Comparison of ENCODE assay signal across 20 cellular contexts in genomic region chr20:35314460-35315198, GRCh38. TPM values are rescaled to one million over a fixed set of nuclear protein-coding genes. Genes with fewer than 3 reads are reported as not detected.
DNase-seq lines count a peak whose midpoint lies in the region; ATAC-seq, FAIRE-seq and TF ChIP-seq lines count a peak whose summit lies in the region.
"Had no signal": no experiment of that assay in that cellular context is flagged by ENCODE, and none has a peak within 500 bp of the region (broad histone marks: within the 10 kb centered on the region; RNA-seq: fewer than 3 reads in every experiment).

No MANE protein-coding gene starts in this region.

- no peak overlapping the region for H2AFZ ChIP-seq in hepatocyte

- no peak for ATAC-seq in A549
- no peak for ATAC-seq in HG03442 (IDR thresholded peaks at IDR 0.05; ENCODE audit: unreplicated experiment)
- ATAC-seq: Right ventricle myocardium inferior had no signal

- TF ChIP-seq CTCF in A549 (IDR thresholded peaks at IDR 0.05) (no peak), hepatocyte (IDR thresholded peaks at IDR 0.05; ENCODE audit: poor library complexity) (no peak)

- H3K36me3 Mint-ChIP-seq in activated CD4-positive, alpha-beta memory T cell treated with anti-CD3 and anti-CD28 coated beads for 36 hours = peaks cover 4% of the 10 kb centered on the region

- no peak overlapping the region for H3K4me3 Mint-ChIP-seq in activated CD4-positive, alpha-beta memory T cell treated with anti-CD3 and anti-CD28 coated beads for 36 hours

- no peaks in the 10 kb centered on the region for H3K27me3 ChIP-seq in hepatocyte
- H3K27me3 ChIP-seq: BE2C, vagina had no signal

- H3K4me3 ChIP-seq in A549 (no peak overlapping the region), hepatocyte (no peak overlapping the region)
- H3K4me3 ChIP-seq: vagina had no signal

- peaks cover 54% of the 10 kb centered on the region for H3K4me1 Mint-ChIP-seq in activated CD4-positive, alpha-beta memory T cell treated with anti-CD3 and anti-CD28 coated beads for 36 hours (ENCODE audit: low read depth)

- H3K4me1 ChIP-seq in A549 (peaks cover 74% of the 10 kb centered on the region), hepatocyte (ENCODE audit: insufficient read depth) (peaks cover 23% of the 10 kb centered on the region)
- H3K4me1 ChIP-seq: BE2C had no signal

- POLR2A ChIA-PET in A549 (lab: Yijun Ruan, JAX) = no interaction called here
- POLR2A ChIA-PET in activated CD4-positive, alpha-beta memory T cell treated with anti-CD3 and anti-CD28 coated beads for 36 hours (lab: Charles Lee) = no interaction called here

- no peaks in the 10 kb centered on the region for H4K20me1 ChIP-seq in hepatocyte (ENCODE audit: insufficient read depth, poor library complexity, severe bottlenecking)

- TF ChIP-seq POLR2A in A549 (IDR thresholded peaks at IDR 0.05; ENCODE audit: low read length) = no peak

- CTCF ChIA-PET in A549 (lab: Yijun Ruan, JAX) = interaction anchor here (1.5 to 3.6 kb wide), 2 partner anchors 10 to 15 kb away, joined by 4 to 33 read pairs; no protein-coding TSS in a partner anchor
- CTCF ChIA-PET in activated CD4-positive, alpha-beta memory T cell treated with anti-CD3 and anti-CD28 coated beads for 36 hours (lab: Charles Lee) = interaction anchor here (1.3 to 4.6 kb wide), 2 partner anchors 11 to 15 kb away, joined by 6 to 32 read pairs; no protein-coding TSS in a partner anchor

- H3K27ac ChIP-seq in A549 = peak overlapping the region; percentile 83 to 95; a peak in 5 of 6 replicates
- H3K27ac ChIP-seq in hepatocyte = peak overlapping the region; percentile 65
- H3K27ac ChIP-seq: vagina had no signal

- TF ChIP-seq RAD21 in A549 (conservative IDR thresholded peaks at IDR 0.05 in 1 of 2, IDR thresholded peaks at IDR 0.05 in 1 of 2) = no peak

- FAIRE-seq in A549 (lab: Jason Lieb, UNC) = no peak
- FAIRE-seq: GM19239, islet of Langerhans, TTC549 had no signal

- no peaks in the 10 kb centered on the region for H3K27me3 Mint-ChIP-seq in activated CD4-positive, alpha-beta memory T cell treated with anti-CD3 and anti-CD28 coated beads for 36 hours

- no peak for TF ChIP-seq EP300 in A549 (IDR thresholded peaks at IDR 0.05)

- no peaks in the 10 kb centered on the region for H3K9me2 ChIP-seq in hepatocyte (replicated peaks; ENCODE audit: insufficient read depth)

- no peaks in the 10 kb centered on the region for H3K9me3 ChIP-seq in A549
- H3K9me3 ChIP-seq in hepatocyte (ENCODE audit: low read depth) = no peaks in the 10 kb centered on the region
- H3K9me3 ChIP-seq: BE2C, vagina had no signal

- 85% methylated on average over 5 of the region's 5 CpGs for WGBS in A549 (ENCODE audit: missing lambda C conversion rate)
- WGBS in hepatocyte (ENCODE audit: low lambda C conversion rate, missing lambda C conversion rate) = 88% methylated on average over 5 of the region's 5 CpGs

- H3K79me2 ChIP-seq in hepatocyte = no peaks in the 10 kb centered on the region

- H3K9me3 Mint-ChIP-seq in activated CD4-positive, alpha-beta memory T cell treated with anti-CD3 and anti-CD28 coated beads for 36 hours = no peaks in the 10 kb centered on the region

- intact Hi-C loops in activated CD4-positive, alpha-beta memory T cell treated with anti-CD3 and anti-CD28 coated beads for 36 hours (cut with micrococcal nuclease) = no loop called here
- intact Hi-C loops in head of caudate nucleus (cut with DNase I) = no loop called here

- no peaks in the 10 kb centered on the region for H3K36me3 ChIP-seq in hepatocyte (replicated peaks; ENCODE audit: insufficient read depth, low read depth)
- H3K36me3 ChIP-seq: BE2C, vagina had no signal

- H3K4me2 ChIP-seq in A549 (no peak overlapping the region), hepatocyte (no peak overlapping the region)

- DNase-seq in A549 (ENCODE audit: low read depth in 1 of 2, low spot score in 1 of 2) (no peak), EH (ENCODE audit: low read depth) (peak; percentile 31), hepatocyte (ENCODE audit: low spot score) (no peak), amygdala (lab: John Stamatoyannopoulos, UW) (no peak), head of caudate nucleus (no peak)
- no peak for DNase-seq in activated CD4-positive, alpha-beta memory T cell treated with anti-CD3 and anti-CD28 coated beads for 36 hours
- DNase-seq in effector CD4-positive, alpha-beta T cell = no peak
- DNase-seq: activated CD8-positive, alpha-beta memory T cell treated with anti-CD3 and anti-CD28 coated beads, Interleukin-2, amount 50 U/mL, for 48 hours; BE2C; foreskin melanocyte; NCI-H748 treated with DMSO at 0.1 percent for 48 hours; stimulated activated CD8-positive, alpha-beta memory T cell treated with anti-CD3 and anti-CD28 coated beads, Interleukin-4, amount 100 ng/mL, for 48 hours had no signal

- peak overlapping the region; percentile 69 for H3K27ac Mint-ChIP-seq in activated CD4-positive, alpha-beta memory T cell treated with anti-CD3 and anti-CD28 coated beads for 36 hours

TF ChIP-seq in A549, 52 proteins besides CTCF, POLR2A, EP300 and RAD21:
- TF ChIP-seq TP53 (CRISPR knock-in tag; IDR thresholded peaks at IDR 0.05) (no peak), JUNB (IDR thresholded peaks at IDR 0.05) (no peak), NFE2L2 (conservative IDR thresholded peaks at IDR 0.05; ENCODE audit: low read length) (no peak), SREBF2 (IDR thresholded peaks at IDR 0.05) (no peak), TFCP2L1 (CRISPR knock-in tag; IDR thresholded peaks at IDR 0.05) (no peak), ZSCAN20 (CRISPR knock-in tag; IDR thresholded peaks at IDR 0.05) (no peak), BHLHE40 (IDR thresholded peaks at IDR 0.05; ENCODE audit: low read depth, low read length) (no peak), E2F6 (IDR thresholded peaks at IDR 0.05; ENCODE audit: borderline replicate concordance, low read depth) (no peak), HOXB13 (CRISPR knock-in tag; IDR thresholded peaks at IDR 0.05; ENCODE audit: low read depth) (no peak)
TF ChIP-seq in A549: peak in this region for 0.

RNA-seq across cellular contexts. Expression of gene FAM83C, which starts 22.4 kb away (rescaled TPM):
- not detected in 2 replicates for polyA plus RNA-seq in A549 (2011; rRNA removed)
- polyA plus RNA-seq in A549 (2012; cell fraction: cytosol; rRNA removed) = 0.01 TPM in 1 of 2 replicates, not detected in the other
- 0.05 TPM in 2 replicates for polyA plus RNA-seq in A549 (2012; cell fraction: nucleus; rRNA removed)
- polyA plus RNA-seq in A549 (2017; fragmentation: RNase III; extraction: RNeasy Plus Mini Kit Qiagen cat#74134 plus additional on column Dnase treatment) = 0.03 TPM in 1 of 3 replicates, not detected in the others
- polyA minus RNA-seq in A549 (2011; rRNA and poly(A)+ RNA removed) = not detected in 2 replicates
- total RNA-seq in activated CD4-positive, alpha-beta memory T cell treated with anti-CD3 and anti-CD28 coated beads for 36 hours = not detected
- total RNA-seq in hepatocyte = not detected in 2 replicates
- 0.10 TPM in 1 of 2 replicates, not detected in the other for polyA plus RNA-seq in hepatocyte
- total RNA-seq: G401, mononuclear cell, Right ventricle myocardium inferior had no signal

RNA-seq across cellular contexts. Expression of gene EIF6, which starts 30.1 kb away (rescaled TPM):
- polyA plus RNA-seq in A549 (2011; rRNA removed) = 184 and 204 TPM in 2 replicates
- 490 and 496 TPM in 2 replicates for polyA plus RNA-seq in A549 (2012; cell fraction: cytosol; rRNA removed)
- polyA plus RNA-seq in A549 (2012; cell fraction: nucleus; rRNA removed) = 408 and 515 TPM in 2 replicates
- polyA plus RNA-seq in A549 (2017; fragmentation: RNase III; extraction: RNeasy Plus Mini Kit Qiagen cat#74134 plus additional on column Dnase treatment) = 292 to 337 TPM (median 294 TPM) in 3 replicates
- polyA minus RNA-seq in A549 (2011; rRNA and poly(A)+ RNA removed) = 222 and 228 TPM in 2 replicates
- total RNA-seq in activated CD4-positive, alpha-beta memory T cell treated with anti-CD3 and anti-CD28 coated beads for 36 hours = 100 to 1,000 TPM; 115 to 120 TPM
- 108 and 112 TPM in 2 replicates for total RNA-seq in hepatocyte
- polyA plus RNA-seq in hepatocyte = 207 and 230 TPM in 2 replicates

RNA-seq across cellular contexts. Expression of gene MMP24OS, which starts 36.7 kb away (rescaled TPM):
- polyA plus RNA-seq in A549 (2011; rRNA removed) (13.6 and 17.2 TPM in 2 replicates), A549 (2017; fragmentation: RNase III; extraction: RNeasy Plus Mini Kit Qiagen cat#74134 plus additional on column Dnase treatment) (34.0 to 45.6 TPM (median 40.5 TPM) in 3 replicates), hepatocyte (58.5 and 60.1 TPM in 2 replicates)
- 25.4 and 34.6 TPM in 2 replicates for polyA plus RNA-seq in A549 (2012; cell fraction: cytosol; rRNA removed)
- 32.3 and 36.6 TPM in 2 replicates for polyA plus RNA-seq in A549 (2012; cell fraction: nucleus; rRNA removed)
- polyA minus RNA-seq in A549 (2011; rRNA and poly(A)+ RNA removed) = 20.7 and 21.2 TPM in 2 replicates
- total RNA-seq in activated CD4-positive, alpha-beta memory T cell treated with anti-CD3 and anti-CD28 coated beads for 36 hours = 10 to 100 TPM; 35.0 to 38.1 TPM
- total RNA-seq in hepatocyte = 16.9 and 19.0 TPM in 2 replicates
